8 cellular contexts compared by ENCODE assay signal in genomic region chr3:68876112-68876713, GRCh38.
DNase-seq lines count a peak whose midpoint lies in the region; ATAC-seq lines count a peak whose summit lies in the region.

No MANE protein-coding gene starts in this region.

- ATAC-seq in GM19468 (IDR thresholded peaks at IDR 0.05; ENCODE audit: extremely low read depth, unreplicated experiment) = peak; percentile 65
- ATAC-seq in HG03521 (IDR thresholded peaks at IDR 0.05; ENCODE audit: unreplicated experiment) = peak; percentile 55

- DNase-seq in NCI-H2171 treated with DMSO at 0.1 percent for 48 hours (lab: John Stamatoyannopoulos, UW) (peak; percentile 33), NCI-H2171 (lab: John Stamatoyannopoulos, UW) (no peak), NCI-H82 treated with DMSO at 0.1 percent for 48 hours (lab: John Stamatoyannopoulos, UW; ENCODE audit: unreplicated experiment) (peak; percentile 31), astrocyte of the hippocampus (ENCODE audit: low read depth, low spot score) (peak; percentile 77), iPS-NIHi7 (ENCODE audit: extremely low spot score) (peak; percentile 30)
- DNase-seq in stimulated activated CD4-positive, alpha-beta T cell treated with anti-CD3 and anti-CD28 coated beads, Interleukin-4, amount 100 ng/mL, for 24 hours = peak; percentile 40
